8 cellular contexts compared by ENCODE assay signal in genomic region chr10:31927597-31928530, GRCh38. TPM values are rescaled to one million over a fixed set of nuclear protein-coding genes. Genes with fewer than 3 reads are reported as not detected.
DNase-seq lines count a peak whose midpoint lies in the region; ATAC-seq lines count a peak whose summit lies in the region.

No MANE protein-coding gene starts in this region.

- peak overlapping the region; percentile 77 for H3K27ac ChIP-seq in angular gyrus (ENCODE audit: low read depth, low read length)

- peak; percentile 36 for ATAC-seq in GM21737 (IDR thresholded peaks at IDR 0.05; ENCODE audit: unreplicated experiment)
- ATAC-seq in left ventricle myocardium superior: peak; percentile 32

- intact Hi-C loops in left ventricle myocardium superior (cut with micrococcal nuclease): loop anchor here (10.0 kb wide), 1 partner anchor 63 kb away; no protein-coding TSS in a partner anchor
- intact Hi-C loops in posterior cingulate gyrus (cut with DNase I): loop anchor here (2.0 to 10.0 kb wide), 2 partner anchors 65 to 127 kb away; partner anchors contain the start of gene KIF5B

- DNase-seq in ELR (ENCODE audit: low read depth) (peak; percentile 70), KG1 (lab: John Stamatoyannopoulos, UW) (peak; percentile 28), T follicular helper cell (ENCODE audit: low read depth) (peak; percentile 37), left ventricle myocardium superior (peak; percentile 67), posterior cingulate gyrus (peak in 8 of 10 donors; percentile 12 to 90 (median 32)), GM19240 (ENCODE audit: insufficient read length, low spot score) (no peak)

RNA-seq across cellular contexts. Expression of gene ARHGAP12, which starts 0.8 kb away (rescaled TPM):
- total RNA-seq in left ventricle myocardium superior: 21.1 TPM
